Comparison of ENCODE assay signal across 1 cellular context in genomic region chr1:148951336-148952227, GRCh38.
TF ChIP-seq lines count a peak whose summit lies in the region.

No MANE protein-coding gene starts in this region.

TF ChIP-seq in HEK293, 187 proteins besides CTCF, POLR2A, EP300 and RAD21 (continued from another document):
- TF ChIP-seq ZIC2 (tag by site-specific recombination; IDR thresholded peaks at IDR 0.05) (0 out of 2 replicates have a peak, but pooled peaks have one; percentile 16), KLF8 (tag by site-specific recombination; IDR thresholded peaks at IDR 0.05) (0 out of 2 replicates have a peak, but pooled peaks have one; percentile 34), ZBTB48 (tag by site-specific recombination; IDR thresholded peaks at IDR 0.05) (peak; percentile 52; the same call in 1 of the 2 replicates), ZNF335 (tag by site-specific recombination; conservative IDR thresholded peaks at IDR 0.05) (peak; percentile 80), ZBTB11 (tag by site-specific recombination; conservative IDR thresholded peaks at IDR 0.05; ENCODE audit: low read depth) (peak; percentile 21; the same call in 1 of the 2 replicates), ZNF366 (tag by site-specific recombination; conservative IDR thresholded peaks at IDR 0.05) (peak; percentile 56), PRDM10 (tag by site-specific recombination; IDR thresholded peaks at IDR 0.05) (peak; percentile 77), HIC1 (tag by site-specific recombination; IDR thresholded peaks at IDR 0.05) (peak; percentile 74), ZBTB17 (tag by site-specific recombination; IDR thresholded peaks at IDR 0.05) (peak; percentile 55), ZNF341 (tag by site-specific recombination; IDR thresholded peaks at IDR 0.05; ENCODE audit: low read depth) (peak; percentile 81), ZFHX2 (tag by site-specific recombination; conservative IDR thresholded peaks at IDR 0.05) (peak; percentile 55)
- TF ChIP-seq, protein P1, sequence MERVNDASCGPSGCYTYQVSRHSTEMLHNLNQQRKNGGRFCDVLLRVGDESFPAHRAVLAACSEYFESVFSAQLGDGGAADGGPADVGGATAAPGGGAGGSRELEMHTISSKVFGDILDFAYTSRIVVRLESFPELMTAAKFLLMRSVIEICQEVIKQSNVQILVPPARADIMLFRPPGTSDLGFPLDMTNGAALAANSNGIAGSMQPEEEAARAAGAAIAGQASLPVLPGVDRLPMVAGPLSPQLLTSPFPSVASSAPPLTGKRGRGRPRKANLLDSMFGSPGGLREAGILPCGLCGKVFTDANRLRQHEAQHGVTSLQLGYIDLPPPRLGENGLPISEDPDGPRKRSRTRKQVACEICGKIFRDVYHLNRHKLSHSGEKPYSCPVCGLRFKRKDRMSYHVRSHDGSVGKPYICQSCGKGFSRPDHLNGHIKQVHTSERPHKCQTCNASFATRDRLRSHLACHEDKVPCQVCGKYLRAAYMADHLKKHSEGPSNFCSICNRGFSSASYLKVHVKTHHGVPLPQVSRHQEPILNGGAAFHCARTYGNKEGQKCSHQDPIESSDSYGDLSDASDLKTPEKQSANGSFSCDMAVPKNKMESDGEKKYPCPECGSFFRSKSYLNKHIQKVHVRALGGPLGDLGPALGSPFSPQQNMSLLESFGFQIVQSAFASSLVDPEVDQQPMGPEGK (tag by site-specific recombination; IDR thresholded peaks at IDR 0.05), result peak; percentile 70
- TF ChIP-seq, protein P2, sequence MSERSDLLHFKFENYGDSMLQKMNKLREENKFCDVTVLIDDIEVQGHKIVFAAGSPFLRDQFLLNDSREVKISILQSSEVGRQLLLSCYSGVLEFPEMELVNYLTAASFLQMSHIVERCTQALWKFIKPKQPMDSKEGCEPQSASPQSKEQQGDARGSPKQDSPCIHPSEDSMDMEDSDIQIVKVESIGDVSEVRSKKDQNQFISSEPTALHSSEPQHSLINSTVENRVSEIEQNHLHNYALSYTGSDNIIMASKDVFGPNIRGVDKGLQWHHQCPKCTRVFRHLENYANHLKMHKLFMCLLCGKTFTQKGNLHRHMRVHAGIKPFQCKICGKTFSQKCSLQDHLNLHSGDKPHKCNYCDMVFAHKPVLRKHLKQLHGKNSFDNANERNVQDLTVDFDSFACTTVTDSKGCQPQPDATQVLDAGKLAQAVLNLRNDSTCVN (tag by site-specific recombination; optimal IDR thresholded peaks at IDR 0.05), result peak; percentile 57
TF ChIP-seq in HEK293: peak in this region for 23; not testable (repeated sequence) for 164.
